ENCODE assay signal across 1 cellular context in genomic region chr20:2692036-2692885, GRCh38.
TF ChIP-seq lines count a peak whose summit lies in the region.

Gene EBF4 (plus strand): TSS chr20:2692780. CDS start chr20:2693646, 866 bp downstream.

TF ChIP-seq in HepG2, 621 proteins besides CTCF, POLR2A, EP300 and RAD21 (continued from another document and continues in another):
- TF ChIP-seq SP2 (CRISPR knock-in tag; IDR thresholded peaks at IDR 0.05) (no peak), ZNF616 (CRISPR knock-in tag; IDR thresholded peaks at IDR 0.05; ENCODE audit: low read depth) (no peak), ZBTB2 (CRISPR knock-in tag; IDR thresholded peaks at IDR 0.05; ENCODE audit: low read depth) (peak; percentile 77), ZNF768 (CRISPR knock-in tag; IDR thresholded peaks at IDR 0.05) (peak; percentile 74), SMARCE1 (IDR thresholded peaks at IDR 0.05; ENCODE audit: borderline replicate concordance) (no peak), NFE2L1 (CRISPR knock-in tag; IDR thresholded peaks at IDR 0.05; ENCODE audit: borderline replicate concordance) (no peak), ZNF256 (CRISPR knock-in tag; conservative IDR thresholded peaks at IDR 0.05) (0 out of 2 replicates have a peak, but pooled peaks have one; percentile 33), CBX2 (IDR thresholded peaks at IDR 0.05; ENCODE audit: low read depth, low read length) (no peak), CBX2 (CRISPR knock-in tag; IDR thresholded peaks at IDR 0.05; ENCODE audit: low read depth) (no peak), ELF3 (CRISPR knock-in tag; IDR thresholded peaks at IDR 0.05) (0 out of 2 replicates have a peak, but pooled peaks have one; percentile 17), FOXC1 (CRISPR knock-in tag; IDR thresholded peaks at IDR 0.05; ENCODE audit: borderline replicate concordance) (no peak), ZBTB4 (CRISPR knock-in tag; IDR thresholded peaks at IDR 0.05; ENCODE audit: borderline replicate concordance) (peak; percentile 66; the same call in 1 of the 2 replicates), MXD4 (CRISPR knock-in tag; IDR thresholded peaks at IDR 0.05) (peak; percentile 45; the same call in 1 of the 2 replicates), ZC3H13 (CRISPR knock-in tag; IDR thresholded peaks at IDR 0.05) (peak; percentile 69; the same call in 1 of the 2 replicates), HOXD1 (CRISPR knock-in tag; IDR thresholded peaks at IDR 0.05) (no peak), TRAFD1 (CRISPR knock-in tag; IDR thresholded peaks at IDR 0.05; ENCODE audit: borderline replicate concordance) (no peak), ZBTB33 (CRISPR knock-in tag; IDR thresholded peaks at IDR 0.05) (no peak), ARNT2 (CRISPR knock-in tag; IDR thresholded peaks at IDR 0.05; ENCODE audit: low read depth) (peak; percentile 54), ZBED4 (CRISPR knock-in tag; IDR thresholded peaks at IDR 0.05; ENCODE audit: borderline replicate concordance) (no peak), HMGXB3 (CRISPR knock-in tag; IDR thresholded peaks at IDR 0.05; ENCODE audit: borderline replicate concordance) (no peak), ZNF382 (CRISPR knock-in tag; IDR thresholded peaks at IDR 0.05; ENCODE audit: borderline replicate concordance) (no peak), FOXP4 (CRISPR knock-in tag; IDR thresholded peaks at IDR 0.05) (no peak), GABPB1 (CRISPR knock-in tag; IDR thresholded peaks at IDR 0.05) (peak; percentile 70), REXO4 (CRISPR knock-in tag; IDR thresholded peaks at IDR 0.05; ENCODE audit: borderline replicate concordance) (peak; percentile 89; the same call in 1 of the 2 replicates), SMAD3 (CRISPR knock-in tag; IDR thresholded peaks at IDR 0.05) (0 out of 2 replicates have a peak, but pooled peaks have one; percentile 30), ZNF414 (CRISPR knock-in tag; IDR thresholded peaks at IDR 0.05) (no peak), STAG1 (CRISPR knock-in tag; IDR thresholded peaks at IDR 0.05) (no peak), SP4 (CRISPR knock-in tag; IDR thresholded peaks at IDR 0.05) (peak; percentile 70), TBX2 (CRISPR knock-in tag; IDR thresholded peaks at IDR 0.05; ENCODE audit: borderline replicate concordance) (no peak), NFIC (IDR thresholded peaks at IDR 0.05; ENCODE audit: low read length) (no peak), FOXA1 (IDR thresholded peaks at IDR 0.05) (no peak), FOXA1 (CRISPR knock-in tag; IDR thresholded peaks at IDR 0.05) (no peak), PAF1 (CRISPR knock-in tag; IDR thresholded peaks at IDR 0.05) (no peak), GATA4 (IDR thresholded peaks at IDR 0.05; ENCODE audit: borderline replicate concordance, low read depth) (no peak), ARID3A (IDR thresholded peaks at IDR 0.05; ENCODE audit: low read depth, low read length) (no peak)
